1 cellular context compared by ENCODE assay signal in the genomic region with DNA sequence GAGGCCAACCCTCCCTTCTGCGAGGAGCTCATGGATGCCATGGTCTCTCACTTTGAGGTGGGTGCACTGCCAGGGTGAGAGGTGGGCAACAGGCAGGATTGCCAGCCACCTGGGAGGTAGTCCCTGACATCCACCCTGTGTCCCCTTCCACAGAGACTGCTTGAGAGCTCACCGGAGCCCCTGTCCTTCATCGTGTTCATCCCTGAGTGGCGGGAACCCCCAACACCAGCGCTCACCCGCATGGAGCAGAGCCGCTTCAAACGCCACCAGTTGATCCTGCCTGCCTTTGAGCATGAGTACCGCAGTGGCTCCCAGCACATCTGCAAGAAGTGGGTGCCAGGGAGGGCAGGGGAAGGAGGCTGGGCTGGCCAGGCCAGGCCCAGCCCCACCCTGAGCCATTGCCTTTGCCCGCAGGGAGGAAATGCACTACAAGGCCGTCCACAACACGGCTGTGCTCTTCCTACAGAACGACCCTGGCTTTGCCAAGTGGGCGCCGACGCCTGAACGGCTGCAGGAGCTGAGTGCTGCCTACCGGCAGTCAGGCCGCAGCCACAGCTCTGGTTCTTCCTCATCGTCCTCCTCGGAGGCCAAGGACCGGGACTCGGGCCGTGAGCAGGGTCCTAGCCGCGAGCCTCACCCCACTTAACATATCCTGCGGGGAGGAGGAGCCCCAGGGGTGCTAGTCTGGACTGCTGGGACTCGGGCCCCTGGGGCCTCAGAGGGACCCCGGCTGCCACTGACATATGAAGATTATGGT.
A peak's percentile ranks its signal among the peaks of the same experiment; 100 is the strongest.
TF ChIP-seq lines count a peak whose summit lies in the region.

No MANE protein-coding gene starts in this region.

TF ChIP-seq in K562, 482 proteins besides CTCF, POLR2A, EP300 and RAD21:
- no peak for TF ChIP-seq ZNF444 (CRISPR knock-in tag; IDR thresholded peaks at IDR 0.05)
- TF ChIP-seq YBX1 (IDR thresholded peaks at IDR 0.05), result no peak
- peak; percentile 67 for TF ChIP-seq POLR2G (IDR thresholded peaks at IDR 0.05; ENCODE audit: low read depth, low read length)
- TF ChIP-seq MAFK (IDR thresholded peaks at IDR 0.05; ENCODE audit: low read length), result no peak
- no peak for TF ChIP-seq ZKSCAN8 (CRISPR knock-in tag; IDR thresholded peaks at IDR 0.05)
- TF ChIP-seq RBFOX2 (IDR thresholded peaks at IDR 0.05; ENCODE audit: low read depth, low read length), result peak; percentile 13; the same call in 1 of the 2 replicates
- TF ChIP-seq FOXA1 (IDR thresholded peaks at IDR 0.05; ENCODE audit: borderline replicate concordance), result no peak
- TF ChIP-seq, protein P1, sequence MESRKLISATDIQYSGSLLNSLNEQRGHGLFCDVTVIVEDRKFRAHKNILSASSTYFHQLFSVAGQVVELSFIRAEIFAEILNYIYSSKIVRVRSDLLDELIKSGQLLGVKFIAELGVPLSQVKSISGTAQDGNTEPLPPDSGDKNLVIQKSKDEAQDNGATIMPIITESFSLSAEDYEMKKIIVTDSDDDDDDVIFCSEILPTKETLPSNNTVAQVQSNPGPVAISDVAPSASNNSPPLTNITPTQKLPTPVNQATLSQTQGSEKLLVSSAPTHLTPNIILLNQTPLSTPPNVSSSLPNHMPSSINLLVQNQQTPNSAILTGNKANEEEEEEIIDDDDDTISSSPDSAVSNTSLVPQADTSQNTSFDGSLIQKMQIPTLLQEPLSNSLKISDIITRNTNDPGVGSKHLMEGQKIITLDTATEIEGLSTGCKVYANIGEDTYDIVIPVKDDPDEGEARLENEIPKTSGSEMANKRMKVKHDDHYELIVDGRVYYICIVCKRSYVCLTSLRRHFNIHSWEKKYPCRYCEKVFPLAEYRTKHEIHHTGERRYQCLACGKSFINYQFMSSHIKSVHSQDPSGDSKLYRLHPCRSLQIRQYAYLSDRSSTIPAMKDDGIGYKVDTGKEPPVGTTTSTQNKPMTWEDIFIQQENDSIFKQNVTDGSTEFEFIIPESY (CRISPR knock-in tag; IDR thresholded peaks at IDR 0.05), result peak; percentile 51; the same call in 1 of the 2 replicates
- TF ChIP-seq, protein P2, sequence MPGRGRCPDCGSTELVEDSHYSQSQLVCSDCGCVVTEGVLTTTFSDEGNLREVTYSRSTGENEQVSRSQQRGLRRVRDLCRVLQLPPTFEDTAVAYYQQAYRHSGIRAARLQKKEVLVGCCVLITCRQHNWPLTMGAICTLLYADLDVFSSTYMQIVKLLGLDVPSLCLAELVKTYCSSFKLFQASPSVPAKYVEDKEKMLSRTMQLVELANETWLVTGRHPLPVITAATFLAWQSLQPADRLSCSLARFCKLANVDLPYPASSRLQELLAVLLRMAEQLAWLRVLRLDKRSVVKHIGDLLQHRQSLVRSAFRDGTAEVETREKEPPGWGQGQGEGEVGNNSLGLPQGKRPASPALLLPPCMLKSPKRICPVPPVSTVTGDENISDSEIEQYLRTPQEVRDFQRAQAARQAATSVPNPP (IDR thresholded peaks at IDR 0.05; ENCODE audit: borderline replicate concordance, insufficient read depth, insufficient read length), result no peak
- TF ChIP-seq EP400 (IDR thresholded peaks at IDR 0.05), result no peak
